Comparison of ENCODE assay signal across 22 cellular contexts in genomic region chr20:1075564-1075963, GRCh38. TPM values are rescaled to one million over a fixed set of nuclear protein-coding genes. Genes with fewer than 3 reads are reported as not detected.
DNase-seq lines count a peak whose midpoint lies in the region; ATAC-seq and TF ChIP-seq lines count a peak whose summit lies in the region.
"Had no signal": no experiment of that assay in that cellular context is flagged by ENCODE, and none has a peak within 500 bp of the region (broad histone marks: within the 10 kb centered on the region; RNA-seq: fewer than 3 reads in every experiment).

No MANE protein-coding gene starts in this region.

- intact Hi-C loops in left ventricle myocardium superior (cut with micrococcal nuclease), result no loop called here

- H3K4me1 ChIP-seq in foreskin keratinocyte, result no peaks in the 10 kb centered on the region
- H3K4me1 ChIP-seq: esophagus squamous epithelium, tibial artery had no signal

- H3K4me3 ChIP-seq in epithelial cell of proximal tubule (ENCODE audit: low read depth, low read length), result no peak overlapping the region
- H3K4me3 ChIP-seq: esophagus squamous epithelium, tibial artery had no signal

- H3K27ac ChIP-seq in foreskin keratinocyte, result no peak overlapping the region
- H3K27ac ChIP-seq: esophagus squamous epithelium, tibial artery had no signal

- no peak for TF ChIP-seq CTCF in epithelial cell of proximal tubule (conservative IDR thresholded peaks at IDR 0.05; ENCODE audit: low read depth, low read length)
- TF ChIP-seq CTCF in foreskin keratinocyte (conservative IDR thresholded peaks at IDR 0.05), result no peak

- peak; percentile 65 for ATAC-seq in GM18868 (IDR thresholded peaks at IDR 0.05; ENCODE audit: unreplicated experiment)
- ATAC-seq in HG03342 (IDR thresholded peaks at IDR 0.05; ENCODE audit: unreplicated experiment), result peak; percentile 66
- ATAC-seq in left ventricle myocardium superior, result no peak
- ATAC-seq in foreskin keratinocyte, result no peak
- ATAC-seq: left cardiac atrium had no signal

- H3K27me3 ChIP-seq in foreskin keratinocyte, result no peaks in the 10 kb centered on the region
- H3K27me3 ChIP-seq: esophagus squamous epithelium, tibial artery had no signal

- peak; percentile 69 for DNase-seq in Caki2 (ENCODE audit: low read depth)
- peak; percentile 2 for DNase-seq in epithelial cell of proximal tubule (ENCODE audit: low read depth)
- no peak for DNase-seq in left ventricle myocardium superior
- DNase-seq in foreskin keratinocyte, result no peak
- DNase-seq in hippocampal formation (lab: John Stamatoyannopoulos, UW), result no peak
- no peak for DNase-seq in SIG-M5 (lab: John Stamatoyannopoulos, UW)
- DNase-seq: ACHN; CD4-positive, alpha-beta T cell; effector CD8-positive, alpha-beta T cell; esophagus squamous epithelium; Kasumi-1; left cardiac atrium; midbrain; NCI-H1092; NCI-H2029 treated with DMSO at 0.1 percent for 48 hours; NCI-H345; SK-N-SH; stimulated activated naive CD4-positive, alpha-beta T cell treated with Interleukin-2 at 50 U/mL for 16 hours; T-helper 9 cell; tibial artery had no signal

- in situ Hi-C loops in Caki2 (cut with HindIII; ENCODE audit: low pct_unique_long_range_greater_than_20kb, low sequenced_read_pairs), result no loop called here

RNA-seq across cellular contexts. Expression of gene PSMF1, which starts 42.8 kb away (rescaled TPM):
- 58.2 and 79.3 TPM in 2 replicates for total RNA-seq in Caki2 (2014; rRNA removed; shearing (Covaris generic); ENCODE audit: low replicate concordance)
- 156 and 171 TPM in 2 replicates for total RNA-seq in epithelial cell of proximal tubule
- 130 TPM for total RNA-seq in left ventricle myocardium superior
- total RNA-seq in foreskin keratinocyte, result 75.0 and 85.7 TPM in 2 replicates
- 154 and 167 TPM in 2 replicates for polyA plus RNA-seq in foreskin keratinocyte

Comparison
In these comparisons a context has a peak if more than half of its experiments do, and no peak if none do; other contexts are left out.
1. DNase-seq: peak in Caki2 (single experiment) and epithelial cell of proximal tubule (single experiment); none in left ventricle myocardium superior (single experiment), foreskin keratinocyte (0 of 2), hippocampal formation (0 of 2) and SIG-M5 (single experiment).
2. ATAC-seq: peak in GM18868 (single experiment) and HG03342 (single experiment); none in left ventricle myocardium superior (single experiment) and foreskin keratinocyte (single experiment).